Comparison of ENCODE assay signal across 8 cellular contexts in genomic region chr3:151460774-151461450, GRCh38. TPM values are rescaled to one million over a fixed set of nuclear protein-coding genes. Genes with fewer than 3 reads are reported as not detected.
A peak's percentile ranks its signal among the peaks of the same experiment; 100 is the strongest.
DNase-seq lines count a peak whose midpoint lies in the region; ATAC-seq, FAIRE-seq and TF ChIP-seq lines count a peak whose summit lies in the region.

A gene with protein sequence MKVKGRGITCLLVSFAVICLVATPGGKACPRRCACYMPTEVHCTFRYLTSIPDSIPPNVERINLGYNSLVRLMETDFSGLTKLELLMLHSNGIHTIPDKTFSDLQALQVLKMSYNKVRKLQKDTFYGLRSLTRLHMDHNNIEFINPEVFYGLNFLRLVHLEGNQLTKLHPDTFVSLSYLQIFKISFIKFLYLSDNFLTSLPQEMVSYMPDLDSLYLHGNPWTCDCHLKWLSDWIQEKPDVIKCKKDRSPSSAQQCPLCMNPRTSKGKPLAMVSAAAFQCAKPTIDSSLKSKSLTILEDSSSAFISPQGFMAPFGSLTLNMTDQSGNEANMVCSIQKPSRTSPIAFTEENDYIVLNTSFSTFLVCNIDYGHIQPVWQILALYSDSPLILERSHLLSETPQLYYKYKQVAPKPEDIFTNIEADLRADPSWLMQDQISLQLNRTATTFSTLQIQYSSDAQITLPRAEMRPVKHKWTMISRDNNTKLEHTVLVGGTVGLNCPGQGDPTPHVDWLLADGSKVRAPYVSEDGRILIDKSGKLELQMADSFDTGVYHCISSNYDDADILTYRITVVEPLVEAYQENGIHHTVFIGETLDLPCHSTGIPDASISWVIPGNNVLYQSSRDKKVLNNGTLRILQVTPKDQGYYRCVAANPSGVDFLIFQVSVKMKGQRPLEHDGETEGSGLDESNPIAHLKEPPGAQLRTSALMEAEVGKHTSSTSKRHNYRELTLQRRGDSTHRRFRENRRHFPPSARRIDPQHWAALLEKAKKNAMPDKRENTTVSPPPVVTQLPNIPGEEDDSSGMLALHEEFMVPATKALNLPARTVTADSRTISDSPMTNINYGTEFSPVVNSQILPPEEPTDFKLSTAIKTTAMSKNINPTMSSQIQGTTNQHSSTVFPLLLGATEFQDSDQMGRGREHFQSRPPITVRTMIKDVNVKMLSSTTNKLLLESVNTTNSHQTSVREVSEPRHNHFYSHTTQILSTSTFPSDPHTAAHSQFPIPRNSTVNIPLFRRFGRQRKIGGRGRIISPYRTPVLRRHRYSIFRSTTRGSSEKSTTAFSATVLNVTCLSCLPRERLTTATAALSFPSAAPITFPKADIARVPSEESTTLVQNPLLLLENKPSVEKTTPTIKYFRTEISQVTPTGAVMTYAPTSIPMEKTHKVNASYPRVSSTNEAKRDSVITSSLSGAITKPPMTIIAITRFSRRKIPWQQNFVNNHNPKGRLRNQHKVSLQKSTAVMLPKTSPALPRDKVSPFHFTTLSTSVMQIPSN (N-terminal part only) (minus strand): TSS chr3:151461061. CDS start chr3:151458709, 2,352 bp downstream.

- no peaks in the 10 kb centered on the region for H3K36me3 ChIP-seq in small intestine (ENCODE audit: control insufficient read depth in 2 of 2, insufficient read depth in 2 of 2, low read length in 2 of 2)

- no peak for TF ChIP-seq POLR2A in H54 (IDR thresholded peaks at IDR 0.05; ENCODE audit: low read depth, low read length)

- H3K4me3 ChIP-seq in HFF-Myc (replicated peaks; ENCODE audit: low read depth, low read length): peak within 1 kb of the TSS; percentile 44
- H3K4me3 ChIP-seq in iPS-18c (ENCODE audit: insufficient read depth, low read depth, low read length): peak within 1 kb of the TSS; percentile 62
- H3K4me3 ChIP-seq in small intestine (ENCODE audit: low read depth in 1 of 2, low read length in 2 of 2): peak within 1 kb of the TSS; percentile 21 to 47

- no peaks in the 10 kb centered on the region for H3K9me3 Mint-ChIP-seq in activated naive CD8-positive, alpha-beta T cell treated with anti-CD3 and anti-CD28 coated beads for 36 hours

- H3K36me3 Mint-ChIP-seq in activated naive CD8-positive, alpha-beta T cell treated with anti-CD3 and anti-CD28 coated beads for 36 hours: no peaks in the 10 kb centered on the region

- DNase-seq in HFF-Myc (ENCODE audit: extremely low read depth, low read depth) (no peak), small intestine (peak; percentile 15), SIG-M5 treated with dmso at 0.1 percent for 504 hours (lab: John Stamatoyannopoulos, UW; ENCODE audit: unreplicated experiment) (no peak), H54 (ENCODE audit: insufficient read length, low spot score) (no peak), GM19240 (ENCODE audit: insufficient read length, low spot score) (no peak)
- DNase-seq in activated naive CD8-positive, alpha-beta T cell treated with anti-CD3 and anti-CD28 coated beads for 36 hours: no peak

- ATAC-seq in GM18861 (IDR thresholded peaks at IDR 0.05; ENCODE audit: unreplicated experiment): no peak

- peaks cover 6% of the 10 kb centered on the region for H3K4me1 Mint-ChIP-seq in activated naive CD8-positive, alpha-beta T cell treated with anti-CD3 and anti-CD28 coated beads for 36 hours

- no peaks in the 10 kb centered on the region for H3K27me3 ChIP-seq in small intestine (ENCODE audit: control insufficient read depth in 2 of 2, insufficient read depth in 2 of 2, low read length in 2 of 2)

- no peak for FAIRE-seq in small intestine (lab: Jason Lieb, UNC)
- FAIRE-seq in H54 (lab: Jason Lieb, UNC): no peak

- peaks cover 22% of the 10 kb centered on the region for H3K27me3 Mint-ChIP-seq in activated naive CD8-positive, alpha-beta T cell treated with anti-CD3 and anti-CD28 coated beads for 36 hours

- 16 to 18% (median 17%) methylated on average over 39 to 40 of the region's 40 CpGs for WGBS in small intestine, 3 donors

- H3K9me3 ChIP-seq in iPS-18c (ENCODE audit: control insufficient read depth, insufficient read depth, low read length): no peaks in the 10 kb centered on the region
- H3K9me3 ChIP-seq in small intestine (ENCODE audit: control insufficient read depth, low read depth): no peaks in the 10 kb centered on the region

- no peaks in the 10 kb centered on the region for H3K4me1 ChIP-seq in small intestine (ENCODE audit: control insufficient read depth in 2 of 2, insufficient read depth in 1 of 2, low read depth in 1 of 2, low read length in 1 of 2)

- H3K27ac ChIP-seq in small intestine (ENCODE audit: low read depth in 1 of 2, low read length in 1 of 2): no peak within 1 kb of the TSS

- peak within 1 kb of the TSS; percentile 23 for H3K4me3 Mint-ChIP-seq in activated naive CD8-positive, alpha-beta T cell treated with anti-CD3 and anti-CD28 coated beads for 36 hours

- no peak within 1 kb of the TSS for H3K27ac Mint-ChIP-seq in activated naive CD8-positive, alpha-beta T cell treated with anti-CD3 and anti-CD28 coated beads for 36 hours

- TF ChIP-seq CTCF in HFF-Myc (IDR thresholded peaks at IDR 0.05; ENCODE audit: low read depth, low read length, missing control alignments): no peak

RNA-seq across cellular contexts. Expression of the gene that starts here (rescaled TPM):
- total RNA-seq in activated naive CD8-positive, alpha-beta T cell treated with anti-CD3 and anti-CD28 coated beads for 36 hours: not detected
- polyA plus RNA-seq in small intestine: 1 to 10 TPM in 1 of 3 donors, not detected in 2; 2.6 TPM
